ENCODE assay signal across 34 cellular contexts in genomic region chr6:77979204-77979603, GRCh38.
DNase-seq lines count a peak whose midpoint lies in the region; ATAC-seq, FAIRE-seq and TF ChIP-seq lines count a peak whose summit lies in the region.
"Had no signal": no experiment of that assay in that cellular context is flagged by ENCODE, and none has a peak within 500 bp of the region (broad histone marks: within the 10 kb centered on the region; RNA-seq: fewer than 3 reads in every experiment).

No MANE protein-coding gene starts in this region.

- peaks cover 50% of the 10 kb centered on the region for H3K9me3 ChIP-seq in HepG2 (ENCODE audit: low read length)
- no peaks in the 10 kb centered on the region for H3K9me3 ChIP-seq in right lobe of liver
- no peaks in the 10 kb centered on the region for H3K9me3 ChIP-seq in A549
- H3K9me3 ChIP-seq in IMR-90 (ENCODE audit: control insufficient read depth, insufficient read depth, low read length) = no peaks in the 10 kb centered on the region; the same call in 1 of the 2 replicates
- no peaks in the 10 kb centered on the region for H3K9me3 ChIP-seq in K562 (replicated peaks; ENCODE audit: control insufficient read depth, insufficient read depth, low read depth, low read length)
- no peaks in the 10 kb centered on the region for H3K9me3 ChIP-seq in hepatocyte (ENCODE audit: low read depth)
- H3K9me3 ChIP-seq: BE2C, BLaER1, Caco-2 had no signal

- WGBS in HepG2 (ENCODE audit: low lambda C conversion rate) = under 1% methylated on average over 2 of the region's 2 CpGs
- WGBS in right lobe of liver (ENCODE audit: insufficient coverage, low coverage, low lambda C conversion rate, missing lambda C conversion rate) = 51% methylated on average over 2 of the region's 2 CpGs
- WGBS in A549 (ENCODE audit: missing lambda C conversion rate) = 3% methylated on average over 2 of the region's 2 CpGs
- no CpG with 5 or more reads among the region's 2 CpGs for WGBS in IMR-90 (ENCODE audit: extremely low coverage in 2 of 2, insufficient read length in 1 of 2), 2 experiments
- WGBS in K562 (ENCODE audit: insufficient coverage, low coverage, missing lambda C conversion rate) = 8% methylated on average over 2 of the region's 2 CpGs
- WGBS in hepatocyte (ENCODE audit: low lambda C conversion rate, missing lambda C conversion rate) = 90% methylated on average over 2 of the region's 2 CpGs

- H3K27me3 ChIP-seq in HepG2 (ENCODE audit: control insufficient read depth in 1 of 2, insufficient read depth in 2 of 2, low read length in 2 of 2) (no peaks in the 10 kb centered on the region), right lobe of liver (no peaks in the 10 kb centered on the region), IMR-90 (ENCODE audit: control insufficient read depth, insufficient read depth, low read length) (no peaks in the 10 kb centered on the region), K562 (ENCODE audit: control insufficient read depth in 2 of 2, insufficient read depth in 2 of 2, low read length in 2 of 2) (no peaks in the 10 kb centered on the region), hepatocyte (no peaks in the 10 kb centered on the region)
- H3K27me3 ChIP-seq: BE2C; BLaER1; BLaER1 treated with 17β-estradiol and CSF1 and Interleukin-3, amounts not matched to agents 10 nM and 100 nM had no signal

- dilution Hi-C loops in IMR-90 (cut with HindIII; ENCODE audit: low sequenced_read_pairs, unreplicated experiment) = no loop called here

- H4K8ac ChIP-seq in IMR-90 (ENCODE audit: low read depth in 2 of 2, low read length in 2 of 2) = no peak overlapping the region

- no peak overlapping the region for H2AK9ac ChIP-seq in IMR-90 (replicated peaks; ENCODE audit: low read depth, low read length, poor library complexity)

- DNase-seq in HepG2 (ENCODE audit: low spot score) (no peak), right lobe of liver (no peak), A549 (ENCODE audit: low read depth in 1 of 2, low spot score in 1 of 2) (no peak), IMR-90 (no peak), K562 (ENCODE audit: extremely low read depth in 1 of 4, low spot score in 3 of 4) (no peak), hepatocyte (ENCODE audit: low spot score) (no peak), DMS 273 (lab: John Stamatoyannopoulos, UW; ENCODE audit: unreplicated experiment) (no peak), superior temporal gyrus (ENCODE audit: extremely low spot score) (no peak)
- DNase-seq: 8988T; ACHN; AML-193; BE2C; C1 segment of cervical spinal cord; Caco-2; Calu3; CD4-positive, alpha-beta memory T cell; CD4-positive, alpha-beta T cell; CD4-positive, CD25-positive, alpha-beta regulatory T cell; CD8-positive, alpha-beta memory T cell; CD8-positive, alpha-beta T cell; COR-L47; DMS 273 treated with DMSO at 0.1 percent for 48 hours; DMS153; DMS53; DMS79; DMS79 treated with DMSO at 0.1 percent for 48 hours; DND-41; EL had no signal

- H3K79me2 ChIP-seq in HepG2 (ENCODE audit: insufficient read depth, low read length) (no peaks in the 10 kb centered on the region), K562 (ENCODE audit: control insufficient read depth, insufficient read depth, low read length) (no peaks in the 10 kb centered on the region), hepatocyte (no peaks in the 10 kb centered on the region)

- TF ChIP-seq EP300 in HepG2 (IDR thresholded peaks at IDR 0.05; ENCODE audit: low read depth in 2 of 2, low read length in 2 of 2) = no peak
- no peak for TF ChIP-seq EP300 in HepG2 (CRISPR knock-in tag; IDR thresholded peaks at IDR 0.05; ENCODE audit: borderline replicate concordance)
- no peak for TF ChIP-seq EP300 in A549 (IDR thresholded peaks at IDR 0.05)
- no peak for TF ChIP-seq EP300 in K562 (IDR thresholded peaks at IDR 0.05; ENCODE audit: low read length)

- H3K9me1 ChIP-seq in IMR-90 (ENCODE audit: insufficient read depth, low read length) (no peaks in the 10 kb centered on the region), K562 (ENCODE audit: control insufficient read depth, insufficient read depth, low read length) (no peaks in the 10 kb centered on the region)

- no peak overlapping the region for H2AK5ac ChIP-seq in IMR-90 (ENCODE audit: low read depth, low read length)

- no peak overlapping the region for H4K5ac ChIP-seq in IMR-90 (ENCODE audit: low read depth, low read length)

- no peak overlapping the region for H4K91ac ChIP-seq in IMR-90 (ENCODE audit: insufficient read depth, low read depth, low read length)

- H3K56ac ChIP-seq in IMR-90 (ENCODE audit: extremely low read depth, insufficient read depth, low read length) = no peak overlapping the region

- CTCF ChIA-PET in HepG2 (lab: Yijun Ruan, JAX; ENCODE audit: low intra/inter-chr PET ratio, low total read pairs) = no interaction called here
- CTCF ChIA-PET in A549 (lab: Yijun Ruan, JAX) = interaction anchor here (0.6 kb wide), 1 partner anchor 1338 kb away, joined by 3 read pairs; no protein-coding TSS in a partner anchor
- CTCF ChIA-PET in IMR-90 (lab: Yijun Ruan, JAX) = no interaction called here
- CTCF ChIA-PET in K562 (lab: Yijun Ruan, JAX; ENCODE audit: low intra/inter-chr PET ratio) = no interaction called here

- H3K4me3 ChIP-seq in HepG2 (replicated peaks in 1 of 3; ENCODE audit: insufficient read depth in 1 of 3, low read depth in 2 of 3, low read length in 3 of 3) (no peak overlapping the region), right lobe of liver (no peak overlapping the region), A549 (no peak overlapping the region), IMR-90 (ENCODE audit: insufficient read depth, low read depth, low read length) (no peak overlapping the region), K562 (no peak overlapping the region), hepatocyte (no peak overlapping the region)
- H3K4me3 ChIP-seq: BLaER1; BLaER1 treated with 17β-estradiol and CSF1 and Interleukin-3, amounts not matched to agents 10 nM and 100 nM had no signal

- H3K9me2 ChIP-seq in hepatocyte (replicated peaks; ENCODE audit: insufficient read depth) = no peaks in the 10 kb centered on the region

- no peak for TF ChIP-seq RAD21 in HepG2 (CRISPR knock-in tag; IDR thresholded peaks at IDR 0.05)
- no peak for TF ChIP-seq RAD21 in A549 (conservative IDR thresholded peaks at IDR 0.05 in 1 of 2, IDR thresholded peaks at IDR 0.05 in 1 of 2)
- no peak for TF ChIP-seq RAD21 in IMR-90 (IDR thresholded peaks at IDR 0.05; ENCODE audit: low read length)
- TF ChIP-seq RAD21 in K562 (CRISPR knock-in tag; conservative IDR thresholded peaks at IDR 0.05 in 1 of 2, IDR thresholded peaks at IDR 0.05 in 1 of 2) = no peak

- H2BK15ac ChIP-seq in IMR-90 (ENCODE audit: low read depth, low read length) = no peak overlapping the region

- FAIRE-seq in HepG2 (lab: Jason Lieb, UNC) (no peak), A549 (lab: Jason Lieb, UNC) (no peak), K562 (lab: Jason Lieb, UNC) (no peak)
- FAIRE-seq: A204.1, D721Med had no signal

- no peak overlapping the region for H2BK5ac ChIP-seq in IMR-90 (ENCODE audit: low read depth, low read length, poor library complexity, severe bottlenecking)

- no peak for TF ChIP-seq POLR2A in HepG2 (IDR thresholded peaks at IDR 0.05; ENCODE audit: insufficient read depth in 1 of 2, low read depth in 2 of 2, low read length in 2 of 2)
- TF ChIP-seq POLR2A in right lobe of liver (IDR thresholded peaks at IDR 0.05) = no peak
- no peak for TF ChIP-seq POLR2A in A549 (IDR thresholded peaks at IDR 0.05; ENCODE audit: low read length)
- no peak for TF ChIP-seq POLR2A in IMR-90 (IDR thresholded peaks at IDR 0.05; ENCODE audit: low read depth, low read length)
- no peak for TF ChIP-seq POLR2A in K562 (conservative IDR thresholded peaks at IDR 0.05)

- H3K4me2 ChIP-seq in HepG2 (ENCODE audit: low read depth, low read length) = no peak overlapping the region
- H3K4me2 ChIP-seq in A549 = no peak overlapping the region
- no peak overlapping the region for H3K4me2 ChIP-seq in IMR-90 (ENCODE audit: low read depth, low read length)
- no peak overlapping the region for H3K4me2 ChIP-seq in K562 (ENCODE audit: insufficient read depth, low read length)
- no peak overlapping the region for H3K4me2 ChIP-seq in hepatocyte
- H3K4me2 ChIP-seq: BLaER1; BLaER1 treated with 17β-estradiol and CSF1 and Interleukin-3, amounts not matched to agents 10 nM and 100 nM had no signal

- intact Hi-C loops in HepG2 (cut with micrococcal nuclease; ENCODE audit: unreplicated experiment) (no loop called here), right lobe of liver (cut with DNase I) (no loop called here), IMR-90 (cut with micrococcal nuclease) (no loop called here), K562 (cut with micrococcal nuclease) (no loop called here)

- H3K4ac ChIP-seq in IMR-90 (ENCODE audit: low read depth, low read length) = no peak overlapping the region

- in situ Hi-C loops in HepG2 (cut with HindIII; ENCODE audit: extremely low pct_ligation_motif_present, low pct_unique_long_range_greater_than_20kb) (no loop called here), IMR-90 (cut with MboI; ENCODE audit: low sequenced_read_pairs) (no loop called here), K562 (cut with MboI) (no loop called here)

- H3K23ac ChIP-seq in IMR-90 (ENCODE audit: low read depth, low read length) = no peak overlapping the region

- ATAC-seq in HepG2 = no peak
- no peak for ATAC-seq in right lobe of liver
- no peak for ATAC-seq in A549
- no peak for ATAC-seq in IMR-90 (ENCODE audit: low read depth)
- ATAC-seq in K562 = no peak
- ATAC-seq: CD8-positive, alpha-beta T cell had no signal

- no peak overlapping the region for H2BK120ac ChIP-seq in IMR-90 (ENCODE audit: low read depth, low read length)

- TF ChIP-seq CTCF in HepG2 (CRISPR knock-in tag; IDR thresholded peaks at IDR 0.05) (no peak), right lobe of liver (IDR thresholded peaks at IDR 0.05) (no peak), A549 (IDR thresholded peaks at IDR 0.05) (no peak), IMR-90 (conservative IDR thresholded peaks at IDR 0.05; ENCODE audit: low read depth, low read length) (no peak), K562 (IDR thresholded peaks at IDR 0.05 in 2 of 3, conservative IDR thresholded peaks at IDR 0.05 in 1 of 3; ENCODE audit: insufficient read depth in 2 of 3, low read depth in 1 of 3, low read length in 3 of 3) (no peak), hepatocyte (IDR thresholded peaks at IDR 0.05; ENCODE audit: poor library complexity) (no peak)

- no peak overlapping the region for H2BK20ac ChIP-seq in IMR-90 (ENCODE audit: low read depth, low read length)

- H3K4me1 ChIP-seq in HepG2 (ENCODE audit: insufficient read depth, low read length) = no peaks in the 10 kb centered on the region
- H3K4me1 ChIP-seq in right lobe of liver = no peaks in the 10 kb centered on the region
- H3K4me1 ChIP-seq in A549 = no peaks in the 10 kb centered on the region
- H3K4me1 ChIP-seq in IMR-90 (ENCODE audit: control insufficient read depth, insufficient read depth, low read length) = no peaks in the 10 kb centered on the region
- H3K4me1 ChIP-seq in K562 (replicated peaks in 1 of 2; ENCODE audit: control insufficient read depth in 2 of 2, insufficient read depth in 2 of 2, low read length in 2 of 2) = no peaks in the 10 kb centered on the region
- no peaks in the 10 kb centered on the region for H3K4me1 ChIP-seq in hepatocyte (ENCODE audit: insufficient read depth)
- H3K4me1 ChIP-seq: BE2C; BLaER1; BLaER1 treated with 17β-estradiol and CSF1 and Interleukin-3, amounts not matched to agents 10 nM and 100 nM; Caco-2 had no signal

- no TSS peak for BruUV-seq in HepG2 (replicated peaks; lab: Mats Ljungman, UMichigan)
- BruUV-seq in IMR-90 (replicated peaks; lab: Mats Ljungman, UMichigan) = no TSS peak
- no TSS peak for BruUV-seq in K562 (replicated peaks; lab: Mats Ljungman, UMichigan)

- no peak overlapping the region for H2AFZ ChIP-seq in HepG2 (ENCODE audit: low read length)
- no peak overlapping the region for H2AFZ ChIP-seq in IMR-90 (replicated peaks; ENCODE audit: low read length, poor library complexity)
- H2AFZ ChIP-seq in K562 (ENCODE audit: low read depth, low read length) = no peak overlapping the region
- H2AFZ ChIP-seq in hepatocyte = no peak overlapping the region

- POLR2A ChIA-PET in HepG2 (lab: Yijun Ruan, JAX) (no interaction called here), A549 (lab: Yijun Ruan, JAX) (no interaction called here), IMR-90 (lab: Charles Lee; ENCODE audit: unreplicated experiment) (no interaction called here), K562 (lab: Yijun Ruan, JAX) (no interaction called here)

- no peaks in the 10 kb centered on the region for H4K20me1 ChIP-seq in HepG2 (ENCODE audit: insufficient read depth, low read length)
- H4K20me1 ChIP-seq in IMR-90 (ENCODE audit: insufficient read depth, low read length) = no peaks in the 10 kb centered on the region
- no peaks in the 10 kb centered on the region for H4K20me1 ChIP-seq in K562 (replicated peaks; ENCODE audit: control insufficient read depth, insufficient read depth, low read length)
- H4K20me1 ChIP-seq in hepatocyte (ENCODE audit: insufficient read depth, poor library complexity, severe bottlenecking) = no peaks in the 10 kb centered on the region
- H4K20me1 ChIP-seq: BLaER1; BLaER1 treated with 17β-estradiol and CSF1 and Interleukin-3, amounts not matched to agents 10 nM and 100 nM had no signal

- H3K9ac ChIP-seq in HepG2 (ENCODE audit: insufficient read depth, low read depth, low read length) = no peak overlapping the region
- no peak overlapping the region for H3K9ac ChIP-seq in IMR-90 (ENCODE audit: low read depth, low read length)
- no peak overlapping the region for H3K9ac ChIP-seq in K562 (ENCODE audit: insufficient read depth in 1 of 2, low read depth in 2 of 2, low read length in 2 of 2)
- H3K9ac ChIP-seq: BLaER1; BLaER1 treated with 17β-estradiol and CSF1 and Interleukin-3, amounts not matched to agents 10 nM and 100 nM had no signal

- H3K27ac ChIP-seq in HepG2 (ENCODE audit: extremely low read length, insufficient read depth, low read length) (no peak overlapping the region), right lobe of liver (no peak overlapping the region), A549 (no peak overlapping the region), IMR-90 (ENCODE audit: insufficient read depth, low read length) (no peak overlapping the region), K562 (ENCODE audit: extremely low read depth, low read depth, low read length) (no peak overlapping the region), hepatocyte (no peak overlapping the region)
- H3K27ac ChIP-seq: 22Rv1; BLaER1; BLaER1 treated with 17β-estradiol and CSF1 and Interleukin-3, amounts not matched to agents 10 nM and 100 nM; C4-2B had no signal

- no peaks in the 10 kb centered on the region for H3K36me3 ChIP-seq in HepG2 (replicated peaks in 1 of 2; ENCODE audit: control insufficient read depth in 1 of 2, insufficient read depth in 2 of 2, low read length in 2 of 2)
- no peaks in the 10 kb centered on the region for H3K36me3 ChIP-seq in right lobe of liver
- no peaks in the 10 kb centered on the region for H3K36me3 ChIP-seq in IMR-90 (ENCODE audit: control insufficient read depth, insufficient read depth, low read length)
- no peaks in the 10 kb centered on the region for H3K36me3 ChIP-seq in K562 (ENCODE audit: control insufficient read depth, insufficient read depth, low read length)
- no peaks in the 10 kb centered on the region for H3K36me3 ChIP-seq in hepatocyte (replicated peaks; ENCODE audit: insufficient read depth, low read depth)
- H3K36me3 ChIP-seq: BE2C; BLaER1; BLaER1 treated with 17β-estradiol and CSF1 and Interleukin-3, amounts not matched to agents 10 nM and 100 nM had no signal

- H3K14ac ChIP-seq in IMR-90 (replicated peaks; ENCODE audit: low read depth, low read length) = no peak overlapping the region

- no peaks in the 10 kb centered on the region for H3K79me1 ChIP-seq in IMR-90 (ENCODE audit: low read depth in 1 of 2, low read length in 2 of 2)

- no peak overlapping the region for H3K18ac ChIP-seq in IMR-90 (ENCODE audit: low read depth, low read length)

Comparison
In these comparisons a context has a peak if more than half of its experiments do, and no peak if none do; other contexts are left out.
1. Of the 241 proteins assayed by ChIP-seq in both HepG2 and K562: peak only in HepG2: none; only in K562: none; in both: MAFF and MAFK; in neither: 239.